ENCODE assay signal across 8 cellular contexts in the genomic region with DNA sequence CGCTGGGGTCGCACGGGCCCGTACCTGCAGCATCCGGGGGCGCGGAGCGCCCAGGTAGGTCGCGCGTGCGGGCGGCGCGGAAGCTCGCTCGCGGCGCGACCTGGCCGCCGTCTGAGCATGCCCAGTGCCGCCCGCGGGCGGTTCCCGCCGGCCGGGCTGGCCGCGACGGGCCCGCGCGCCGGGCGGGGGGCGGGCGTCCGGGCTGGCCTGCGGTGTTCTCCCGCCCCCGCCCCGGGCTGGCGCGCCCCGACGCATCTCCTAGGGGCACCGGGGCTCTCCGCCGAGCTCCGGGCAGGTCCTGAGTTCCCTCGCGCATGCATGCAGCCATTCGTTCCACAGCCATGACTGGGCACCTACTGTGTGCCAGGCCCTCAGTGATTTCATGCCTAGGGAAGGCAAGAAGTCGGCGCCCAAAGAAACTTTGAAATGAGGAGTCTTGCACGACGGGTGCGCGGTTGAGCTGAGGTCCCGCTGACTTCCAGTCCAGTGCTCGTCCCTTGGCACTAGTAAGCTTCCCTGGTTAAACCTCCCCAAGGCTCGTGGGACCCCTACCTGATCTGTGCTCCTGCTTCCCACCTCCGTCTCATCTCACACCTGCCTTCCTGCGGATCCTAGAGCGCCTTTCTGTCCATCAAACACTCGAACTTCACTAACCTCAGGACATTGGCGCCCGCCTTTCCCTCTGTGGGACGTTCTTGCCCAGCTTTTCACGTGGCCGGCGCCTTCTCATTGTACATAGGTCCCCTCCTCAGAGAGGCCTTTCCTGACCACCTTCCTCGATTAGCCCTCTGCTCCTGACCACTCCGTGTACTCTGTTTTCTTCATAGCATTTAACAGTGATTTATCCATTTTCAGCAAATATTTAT. TPM values are rescaled to one million over a fixed set of nuclear protein-coding genes. Genes with fewer than 3 reads are reported as not detected.
DNase-seq lines count a peak whose midpoint lies in the region; ATAC-seq and TF ChIP-seq lines count a peak whose summit lies in the region.

A gene with protein sequence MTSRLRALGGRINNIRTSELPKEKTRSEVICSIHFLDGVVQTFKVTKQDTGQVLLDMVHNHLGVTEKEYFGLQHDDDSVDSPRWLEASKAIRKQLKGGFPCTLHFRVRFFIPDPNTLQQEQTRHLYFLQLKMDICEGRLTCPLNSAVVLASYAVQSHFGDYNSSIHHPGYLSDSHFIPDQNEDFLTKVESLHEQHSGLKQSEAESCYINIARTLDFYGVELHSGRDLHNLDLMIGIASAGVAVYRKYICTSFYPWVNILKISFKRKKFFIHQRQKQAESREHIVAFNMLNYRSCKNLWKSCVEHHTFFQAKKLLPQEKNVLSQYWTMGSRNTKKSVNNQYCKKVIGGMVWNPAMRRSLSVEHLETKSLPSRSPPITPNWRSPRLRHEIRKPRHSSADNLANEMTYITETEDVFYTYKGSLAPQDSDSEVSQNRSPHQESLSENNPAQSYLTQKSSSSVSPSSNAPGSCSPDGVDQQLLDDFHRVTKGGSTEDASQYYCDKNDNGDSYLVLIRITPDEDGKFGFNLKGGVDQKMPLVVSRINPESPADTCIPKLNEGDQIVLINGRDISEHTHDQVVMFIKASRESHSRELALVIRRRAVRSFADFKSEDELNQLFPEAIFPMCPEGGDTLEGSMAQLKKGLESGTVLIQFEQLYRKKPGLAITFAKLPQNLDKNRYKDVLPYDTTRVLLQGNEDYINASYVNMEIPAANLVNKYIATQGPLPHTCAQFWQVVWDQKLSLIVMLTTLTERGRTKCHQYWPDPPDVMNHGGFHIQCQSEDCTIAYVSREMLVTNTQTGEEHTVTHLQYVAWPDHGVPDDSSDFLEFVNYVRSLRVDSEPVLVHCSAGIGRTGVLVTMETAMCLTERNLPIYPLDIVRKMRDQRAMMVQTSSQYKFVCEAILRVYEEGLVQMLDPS (minus strand): TSS at position 113 of the 866 bp plus-strand sequence. CDS start 34,873 bp downstream, outside the sequence.

- no peak for ATAC-seq in activated T-cell treated with anti-CD3 and anti-CD28 coated beads, Interleukin-2, amount 50 U/mL, for 4 hours
- ATAC-seq in activated T-helper 17 cell treated with anti-CD3 and anti-CD28 coated beads, Interleukin-2, amount 50 U/mL, for 72 hours (replicated peaks) = no peak
- ATAC-seq in GM19035 (IDR thresholded peaks at IDR 0.05; ENCODE audit: unreplicated experiment) (no peak), HG03469 (IDR thresholded peaks at IDR 0.05; ENCODE audit: unreplicated experiment) (no peak)

- H3K9ac ChIP-seq in iPS-18a (ENCODE audit: low read length) = no peak within 1 kb of the TSS

- 11 to 40% (median 20%) methylated on average over 22 to 76 of the region's 76 CpGs for WGBS in stomach, 5 donors

- peaks cover 6% of the 10 kb centered on the region for H3K4me1 Mint-ChIP-seq in activated T-cell treated with anti-CD3 and anti-CD28 coated beads, Interleukin-2, amount 50 U/mL, for 24 hours (ENCODE audit: low read depth)
- H3K4me1 Mint-ChIP-seq in activated T-cell treated with anti-CD3 and anti-CD28 coated beads, Interleukin-2, amount 50 U/mL, for 4 hours (ENCODE audit: low read depth) = no peaks in the 10 kb centered on the region
- H3K4me1 Mint-ChIP-seq in activated T-helper 17 cell treated with anti-CD3 and anti-CD28 coated beads, Interleukin-2, amount 50 U/mL, for 72 hours = no peaks in the 10 kb centered on the region

- H3K27ac Mint-ChIP-seq in activated T-cell treated with anti-CD3 and anti-CD28 coated beads, Interleukin-2, amount 50 U/mL, for 24 hours = no peak within 1 kb of the TSS
- no peak within 1 kb of the TSS for H3K27ac Mint-ChIP-seq in activated T-helper 17 cell treated with anti-CD3 and anti-CD28 coated beads, Interleukin-2, amount 50 U/mL, for 72 hours

- H3K4me3 Mint-ChIP-seq in activated T-cell treated with anti-CD3 and anti-CD28 coated beads, Interleukin-2, amount 50 U/mL, for 24 hours = peak within 1 kb of the TSS; percentile 11
- no peak within 1 kb of the TSS for H3K4me3 Mint-ChIP-seq in activated T-cell treated with anti-CD3 and anti-CD28 coated beads, Interleukin-2, amount 50 U/mL, for 4 hours
- peak within 1 kb of the TSS; percentile 15 for H3K4me3 Mint-ChIP-seq in activated T-helper 17 cell treated with anti-CD3 and anti-CD28 coated beads, Interleukin-2, amount 50 U/mL, for 72 hours

- H3K9me3 ChIP-seq in iPS-18a (ENCODE audit: control insufficient read depth, low read depth, low read length) (no peaks in the 10 kb centered on the region), stomach (no peaks in the 10 kb centered on the region)

- H3K27me3 ChIP-seq in iPS-18a (ENCODE audit: control insufficient read depth, insufficient read depth, low read length) = peaks cover 74% of the 10 kb centered on the region
- peaks cover 0 to 81% (median 8%) of the 10 kb centered on the region in 3 donors for H3K27me3 ChIP-seq in stomach

- H3K27ac ChIP-seq in iPS-18a (ENCODE audit: low read length) (no peak within 1 kb of the TSS), stomach (peak within 1 kb of the TSS in 4 of 5 donors; percentile 54 to 81 (median 74))

- peak within 1 kb of the TSS; percentile 55 for H3K4me3 ChIP-seq in iPS-18a (ENCODE audit: low read length)
- H3K4me3 ChIP-seq in stomach = peak within 1 kb of the TSS; percentile 48 to 59 (median 52)

- peaks cover 72% of the 10 kb centered on the region for H3K27me3 Mint-ChIP-seq in activated T-cell treated with anti-CD3 and anti-CD28 coated beads, Interleukin-2, amount 50 U/mL, for 24 hours
- peaks cover 56% of the 10 kb centered on the region for H3K27me3 Mint-ChIP-seq in activated T-cell treated with anti-CD3 and anti-CD28 coated beads, Interleukin-2, amount 50 U/mL, for 4 hours (ENCODE audit: low read depth)
- H3K27me3 Mint-ChIP-seq in activated T-helper 17 cell treated with anti-CD3 and anti-CD28 coated beads, Interleukin-2, amount 50 U/mL, for 72 hours = peaks cover 50% of the 10 kb centered on the region

- no peak for DNase-seq in activated T-cell treated with anti-CD3 and anti-CD28 coated beads, Interleukin-2, amount 50 U/mL, for 24 hours
- DNase-seq in activated T-cell treated with anti-CD3 and anti-CD28 coated beads, Interleukin-2, amount 50 U/mL, for 4 hours = no peak
- DNase-seq in stomach (peak; percentile 40), AG08395 (ENCODE audit: low spot score) (no peak)

- H3K4me1 ChIP-seq in iPS-18a (ENCODE audit: control insufficient read depth, low read depth, low read length) (no peaks in the 10 kb centered on the region), stomach (peaks cover 19 to 45% (median 35%) of the 10 kb centered on the region in 4 donors)

- H3K36me3 ChIP-seq in iPS-18a (ENCODE audit: control insufficient read depth, low read depth, low read length) (no peaks in the 10 kb centered on the region), stomach (no peaks in the 10 kb centered on the region)

- TF ChIP-seq POLR2A in stomach (IDR thresholded peaks at IDR 0.05) = no peak

- no peaks in the 10 kb centered on the region for H3K9me3 Mint-ChIP-seq in activated T-cell treated with anti-CD3 and anti-CD28 coated beads, Interleukin-2, amount 50 U/mL, for 24 hours
- no peaks in the 10 kb centered on the region for H3K9me3 Mint-ChIP-seq in activated T-cell treated with anti-CD3 and anti-CD28 coated beads, Interleukin-2, amount 50 U/mL, for 4 hours
- no peaks in the 10 kb centered on the region for H3K9me3 Mint-ChIP-seq in activated T-helper 17 cell treated with anti-CD3 and anti-CD28 coated beads, Interleukin-2, amount 50 U/mL, for 72 hours

- no peak for TF ChIP-seq CTCF in stomach (IDR thresholded peaks at IDR 0.05)

- H3K36me3 Mint-ChIP-seq in activated T-cell treated with anti-CD3 and anti-CD28 coated beads, Interleukin-2, amount 50 U/mL, for 24 hours (ENCODE audit: low read depth) = no peaks in the 10 kb centered on the region
- no peaks in the 10 kb centered on the region for H3K36me3 Mint-ChIP-seq in activated T-cell treated with anti-CD3 and anti-CD28 coated beads, Interleukin-2, amount 50 U/mL, for 4 hours (ENCODE audit: insufficient read depth)
- no peaks in the 10 kb centered on the region for H3K36me3 Mint-ChIP-seq in activated T-helper 17 cell treated with anti-CD3 and anti-CD28 coated beads, Interleukin-2, amount 50 U/mL, for 72 hours (ENCODE audit: low read depth)

- no peak for TF ChIP-seq EP300 in stomach (IDR thresholded peaks at IDR 0.05)

- intact Hi-C loops in stomach (cut with DNase I; ENCODE audit: low total_unique reads) = no loop called here

RNA-seq across cellular contexts. Expression of the gene that starts here (rescaled TPM):
- total RNA-seq in activated T-cell treated with anti-CD3 and anti-CD28 coated beads, Interleukin-2, amount 50 U/mL, for 4 hours = under 1 TPM; 0.03 to 0.18 (median 0.08) TPM
- total RNA-seq in activated T-helper 17 cell treated with anti-CD3 and anti-CD28 coated beads, Interleukin-2, amount 50 U/mL, for 72 hours = under 1 TPM; 0.41 to 0.82 TPM
- total RNA-seq in stomach = 10 to 100 TPM in 4 of 5 donors, 1 to 10 TPM in 1; 4.7 to 16.7 (median 13.4) TPM
- 10 to 100 TPM in 2 of 3 donors, 1 to 10 TPM in 1; 8.0 to 14.4 (median 10.4) TPM for polyA plus RNA-seq in stomach
